19 cellular contexts compared by ENCODE assay signal in the genomic region with DNA sequence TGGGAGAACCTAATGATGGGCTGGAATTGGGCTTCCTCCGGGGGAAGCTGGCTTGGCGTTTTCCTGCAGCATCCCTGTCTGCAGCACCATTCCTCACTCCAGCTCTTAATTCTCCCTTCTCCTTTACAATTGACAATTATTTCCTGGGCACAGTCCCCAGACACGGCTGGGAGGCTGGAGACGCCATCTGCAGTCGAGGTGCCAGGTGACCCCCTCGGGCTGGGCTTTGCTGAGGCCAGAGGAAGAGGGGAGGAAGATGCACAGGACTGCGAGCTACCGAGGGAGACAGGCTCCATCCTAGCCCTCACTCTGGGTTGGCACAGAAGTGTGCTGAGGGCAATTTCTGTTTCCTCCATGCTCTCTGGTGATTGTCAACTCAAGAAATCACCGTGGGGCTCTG.
DNase-seq lines count a peak whose midpoint lies in the region; ATAC-seq and TF ChIP-seq lines count a peak whose summit lies in the region.
"Had no signal": no experiment of that assay in that cellular context is flagged by ENCODE, and none has a peak within 500 bp of the region (broad histone marks: within the 10 kb centered on the region; RNA-seq: fewer than 3 reads in every experiment).

No MANE protein-coding gene starts in this region.

- H3K4me1 Mint-ChIP-seq in activated T-cell treated with anti-CD3 and anti-CD28 coated beads, Interleukin-2, amount 50 U/mL, for 24 hours (ENCODE audit: low read depth), result peaks cover 14% of the 10 kb centered on the region
- peaks cover 11 to 34% of the 10 kb centered on the region in 2 experiments for H3K4me1 Mint-ChIP-seq in H9
- H3K4me1 Mint-ChIP-seq in endodermal cell, result peaks cover 9% of the 10 kb centered on the region
- H3K4me1 Mint-ChIP-seq: CD8-positive, alpha-beta memory T cell had no signal

- no peak overlapping the region for H3K14ac ChIP-seq in H9 (ENCODE audit: insufficient read depth, low read length)

- H4K20me1 ChIP-seq in H9 (ENCODE audit: control insufficient read depth, insufficient read depth, insufficient read length), result no peaks in the 10 kb centered on the region
- H4K20me1 ChIP-seq in PC-3 (ENCODE audit: low read length), result no peaks in the 10 kb centered on the region

- no peak overlapping the region for H3K27ac ChIP-seq in H9 (ENCODE audit: insufficient read length, low read depth, low read length)
- H3K27ac ChIP-seq in endodermal cell (ENCODE audit: low read depth, low read length), result no peak overlapping the region
- no peak overlapping the region for H3K27ac ChIP-seq in sigmoid colon
- no peak overlapping the region for H3K27ac ChIP-seq in breast epithelium
- no peak overlapping the region for H3K27ac ChIP-seq in PC-3 (ENCODE audit: low read length)

- H3K79me2 ChIP-seq in H9 (ENCODE audit: insufficient read depth, low read length), result no peaks in the 10 kb centered on the region
- H3K79me2 ChIP-seq in PC-3 (ENCODE audit: low read length), result no peaks in the 10 kb centered on the region

- no peak overlapping the region for H4K8ac ChIP-seq in H9 (replicated peaks; ENCODE audit: insufficient read length, low read depth, low read length)

- H3K18ac ChIP-seq in H9 (ENCODE audit: insufficient read length, low read depth, low read length), result no peak overlapping the region

- no peak overlapping the region for H2BK15ac ChIP-seq in H9 (ENCODE audit: low read depth, low read length)

- H3K27me3 Mint-ChIP-seq in activated T-cell treated with anti-CD3 and anti-CD28 coated beads, Interleukin-2, amount 50 U/mL, for 24 hours, result peaks cover 42% of the 10 kb centered on the region
- H3K27me3 Mint-ChIP-seq in H9 (ENCODE audit: low read depth), result peaks cover 3% of the 10 kb centered on the region; the same call in 1 of the 2 replicates
- H3K27me3 Mint-ChIP-seq in endodermal cell (ENCODE audit: insufficient read depth), result peaks cover 7% of the 10 kb centered on the region

- H2BK5ac ChIP-seq in H9 (ENCODE audit: insufficient read length, low read length), result no peak overlapping the region

- H2BK12ac ChIP-seq in H9 (ENCODE audit: insufficient read length, low read depth, low read length), result no peak overlapping the region

- H3K4me3 ChIP-seq in endodermal cell (ENCODE audit: low read length), result no peak overlapping the region
- no peak overlapping the region for H3K4me3 ChIP-seq in sigmoid colon
- no peak overlapping the region for H3K4me3 ChIP-seq in breast epithelium
- no peak overlapping the region for H3K4me3 ChIP-seq in PC-3 (ENCODE audit: low read length)

- H2BK120ac ChIP-seq in H9 (ENCODE audit: low read depth, low read length, poor library complexity, severe bottlenecking), result no peak overlapping the region

- H4K5ac ChIP-seq in H9 (ENCODE audit: insufficient read length, low read depth, low read length), result no peak overlapping the region

- no peaks in the 10 kb centered on the region for H3K36me3 ChIP-seq in endodermal cell (ENCODE audit: control insufficient read depth, insufficient read depth, low read length)
- H3K36me3 ChIP-seq in sigmoid colon, result no peaks in the 10 kb centered on the region
- H3K36me3 ChIP-seq in breast epithelium, result no peaks in the 10 kb centered on the region
- no peaks in the 10 kb centered on the region for H3K36me3 ChIP-seq in PC-3 (ENCODE audit: low read depth, low read length)

- H3K9me3 ChIP-seq in H9 (ENCODE audit: control insufficient read depth, low read depth, low read length) (no peaks in the 10 kb centered on the region), endodermal cell (ENCODE audit: control insufficient read depth, low read length) (peaks cover 5% of the 10 kb centered on the region), sigmoid colon (no peaks in the 10 kb centered on the region), breast epithelium (no peaks in the 10 kb centered on the region), PC-3 (ENCODE audit: low read length) (no peaks in the 10 kb centered on the region)

- no peak overlapping the region for H2AK5ac ChIP-seq in H9 (ENCODE audit: insufficient read length, low read length)

- H3F3A ChIP-seq in PC-3 (ENCODE audit: low read length, unreplicated experiment), result no peaks in the 10 kb centered on the region

- H4K91ac ChIP-seq in H9 (ENCODE audit: insufficient read length, low read depth, low read length), result no peak overlapping the region

- H3K9ac ChIP-seq in H9 (ENCODE audit: extremely low read depth, insufficient read length, low read length) (no peak overlapping the region), endodermal cell (ENCODE audit: extremely low read depth, low read length, poor library complexity, severe bottlenecking) (no peak overlapping the region), PC-3 (ENCODE audit: low read length) (no peak overlapping the region)

- TF ChIP-seq POLR2A in sigmoid colon (IDR thresholded peaks at IDR 0.05) (no peak), breast epithelium (IDR thresholded peaks at IDR 0.05) (no peak)

- no peak overlapping the region for H3K27ac Mint-ChIP-seq in activated T-cell treated with anti-CD3 and anti-CD28 coated beads, Interleukin-2, amount 50 U/mL, for 24 hours
- H3K27ac Mint-ChIP-seq in H9 (no peak overlapping the region), endodermal cell (no peak overlapping the region)
- H3K27ac Mint-ChIP-seq: CD8-positive, alpha-beta memory T cell; IgD-negative memory B cell had no signal

- intact Hi-C loops in sigmoid colon (cut with DNase I), result no loop called here
- intact Hi-C loops in breast epithelium (cut with DNase I; ENCODE audit: low total_unique reads), result no loop called here
- intact Hi-C loops in PC-3 (cut with micrococcal nuclease), result no loop called here

- CTCF ChIA-PET in PC-3 (lab: Charles Lee), result no interaction called here

- H3K79me1 ChIP-seq in H9 (ENCODE audit: insufficient read depth, low read depth, low read length, poor library complexity, severe bottlenecking), result no peaks in the 10 kb centered on the region

- no peaks in the 10 kb centered on the region for H3K9me2 ChIP-seq in PC-3 (replicated peaks; ENCODE audit: low read length)

- ATAC-seq in GM18520 (IDR thresholded peaks at IDR 0.05; ENCODE audit: unreplicated experiment), result no peak
- no peak for ATAC-seq in PC-3

- TF ChIP-seq CTCF in H9 (conservative IDR thresholded peaks at IDR 0.05), result no peak
- no peak for TF ChIP-seq CTCF in endodermal cell (conservative IDR thresholded peaks at IDR 0.05)
- TF ChIP-seq CTCF in sigmoid colon (IDR thresholded peaks at IDR 0.05), result no peak
- no peak for TF ChIP-seq CTCF in breast epithelium (IDR thresholded peaks at IDR 0.05)
- TF ChIP-seq CTCF in PC-3 (conservative IDR thresholded peaks at IDR 0.05; ENCODE audit: low read depth, low read length), result no peak

- H3K4me1 ChIP-seq in H9 (ENCODE audit: insufficient read depth, low read length), result no peaks in the 10 kb centered on the region
- no peaks in the 10 kb centered on the region for H3K4me1 ChIP-seq in endodermal cell (ENCODE audit: control insufficient read depth, insufficient read depth, low read length)
- H3K4me1 ChIP-seq in sigmoid colon, result peaks cover 0 to 13% (median 9%) of the 10 kb centered on the region in 4 donors
- no peaks in the 10 kb centered on the region for H3K4me1 ChIP-seq in breast epithelium
- peaks cover 23% of the 10 kb centered on the region for H3K4me1 ChIP-seq in PC-3 (ENCODE audit: insufficient read depth, low read length)

- POLR2A ChIA-PET in PC-3 (lab: Charles Lee; ENCODE audit: unreplicated experiment), result no interaction called here

- no peak overlapping the region for H2AFZ ChIP-seq in H9 (ENCODE audit: low read length)
- no peak overlapping the region for H2AFZ ChIP-seq in PC-3 (ENCODE audit: low read length)

- WGBS in H9 (ENCODE audit: extremely low coverage, insufficient read length, low lambda C conversion rate), result no CpG with 5 or more reads among the region's 9 CpGs
- WGBS in endodermal cell (ENCODE audit: insufficient coverage in 1 of 2, insufficient read length in 1 of 2), 2 experiments, result 87 to 93% methylated on average over 5 to 9 of the region's 9 CpGs
- 74 to 76% methylated on average over 9 of the region's 9 CpGs for WGBS in sigmoid colon, 2 donors

- H3T11ph ChIP-seq in H9 (ENCODE audit: low read length), result no peak overlapping the region

- DNase-seq in activated T-cell treated with anti-CD3 and anti-CD28 coated beads, Interleukin-2, amount 50 U/mL, for 24 hours, result peak; percentile 7
- no peak for DNase-seq in activated T-cell treated with anti-CD3 and anti-CD28 coated beads, Interleukin-2, amount 50 U/mL, for 48 hours
- DNase-seq in H9 (peak; percentile 11), endodermal cell (peak; percentile 28), sigmoid colon (peak; percentile 19), breast epithelium (ENCODE audit: low spot score in 2 of 2) (no peak), PC-3 (no peak)
- DNase-seq: CD8-positive, alpha-beta memory T cell; DMS53; GOT3; MM.1S; NCI-H1105; NCI-H1694; NCI-H2081 treated with DMSO at 0.1 percent for 48 hours; NCI-H748 treated with DMSO at 0.1 percent for 48 hours; OCI-M1; SIG-M5 had no signal

- no peak overlapping the region for H3K23ac ChIP-seq in H9 (ENCODE audit: insufficient read length, low read depth, low read length)

- no peak overlapping the region for H3K4ac ChIP-seq in H9 (ENCODE audit: low read depth, low read length)

- no TSS peak for BruUV-seq in PC-3 (replicated peaks; lab: Mats Ljungman, UMichigan)

- no peaks in the 10 kb centered on the region for H3K9me3 Mint-ChIP-seq in activated T-cell treated with anti-CD3 and anti-CD28 coated beads, Interleukin-2, amount 50 U/mL, for 24 hours
- H3K9me3 Mint-ChIP-seq in H9 (peaks cover 5 to 8% of the 10 kb centered on the region in 2 experiments), endodermal cell (peaks cover 11% of the 10 kb centered on the region)

- no peak overlapping the region for H3K56ac ChIP-seq in H9 (ENCODE audit: insufficient read length, low read depth, low read length)

- H3K4me2 ChIP-seq in H9 (ENCODE audit: insufficient read depth, insufficient read length, low read length) (no peak overlapping the region), PC-3 (ENCODE audit: low read length) (no peak overlapping the region)

- no peaks in the 10 kb centered on the region for H3K36me3 Mint-ChIP-seq in activated T-cell treated with anti-CD3 and anti-CD28 coated beads, Interleukin-2, amount 50 U/mL, for 24 hours (ENCODE audit: low read depth)
- H3K36me3 Mint-ChIP-seq in H9 (ENCODE audit: insufficient read depth in 1 of 3, low read depth in 3 of 3), result peaks cover 0 to 7% (median 4%) of the 10 kb centered on the region in 3 experiments; a peak in 2 of 7 replicates
- no peaks in the 10 kb centered on the region for H3K36me3 Mint-ChIP-seq in endodermal cell (ENCODE audit: low read depth)
- H3K36me3 Mint-ChIP-seq: CD8-positive, alpha-beta memory T cell had no signal

- no peaks in the 10 kb centered on the region for H3K27me3 ChIP-seq in H9 (ENCODE audit: insufficient read depth, low read length)
- H3K27me3 ChIP-seq in endodermal cell (ENCODE audit: control insufficient read depth, insufficient read depth, low read length, poor library complexity, severe bottlenecking), result no peaks in the 10 kb centered on the region
- H3K27me3 ChIP-seq in sigmoid colon, result peaks cover 0 to 42% (median 22%) of the 10 kb centered on the region in 3 donors
- peaks cover 0 to 32% of the 10 kb centered on the region in 2 donors for H3K27me3 ChIP-seq in breast epithelium
- H3K27me3 ChIP-seq in PC-3 (ENCODE audit: low read length), result no peaks in the 10 kb centered on the region

- no peak overlapping the region for H2BK20ac ChIP-seq in H9 (ENCODE audit: low read depth, low read length, poor library complexity, severe bottlenecking)

- H3K23me2 ChIP-seq in H9 (ENCODE audit: insufficient read length, low read depth, low read length, poor library complexity, severe bottlenecking), result no peaks in the 10 kb centered on the region

- TF ChIP-seq EP300 in sigmoid colon (IDR thresholded peaks at IDR 0.05), result no peak

- H3K4me3 Mint-ChIP-seq in activated T-cell treated with anti-CD3 and anti-CD28 coated beads, Interleukin-2, amount 50 U/mL, for 24 hours, result no peak overlapping the region
- H3K4me3 Mint-ChIP-seq in H9 (no peak overlapping the region), endodermal cell (no peak overlapping the region)
- H3K4me3 Mint-ChIP-seq: CD8-positive, alpha-beta memory T cell; IgD-negative memory B cell had no signal

Comparison
In these comparisons a context has a peak if more than half of its experiments do, and no peak if none do; other contexts are left out.
1. DNase-seq: peak in activated T-cell treated with anti-CD3 and anti-CD28 coated beads, Interleukin-2, amount 50 U/mL, for 24 hours (single experiment), H9 (single experiment), endodermal cell (single experiment) and sigmoid colon (single experiment); none in activated T-cell treated with anti-CD3 and anti-CD28 coated beads, Interleukin-2, amount 50 U/mL, for 48 hours (0 of 2), breast epithelium (0 of 2) and PC-3 (single experiment).